21 cellular contexts compared by ENCODE assay signal in genomic region chr3:111506435-111506834, GRCh38. TPM values are rescaled to one million over a fixed set of nuclear protein-coding genes. Genes with fewer than 3 reads are reported as not detected.
A peak's percentile ranks its signal among the peaks of the same experiment; 100 is the strongest.
DNase-seq lines count a peak whose midpoint lies in the region; ATAC-seq, FAIRE-seq and TF ChIP-seq lines count a peak whose summit lies in the region.
"Had no signal": no experiment of that assay in that cellular context is flagged by ENCODE, and none has a peak within 500 bp of the region (broad histone marks: within the 10 kb centered on the region; RNA-seq: fewer than 3 reads in every experiment).

No MANE protein-coding gene starts in this region.

- H3K9me3 ChIP-seq in vagina = no peaks in the 10 kb centered on the region
- H3K9me3 ChIP-seq: sigmoid colon, thoracic aorta had no signal

- no peak overlapping the region for H3K4me3 Mint-ChIP-seq in activated T-helper 1 cell treated with anti-CD3 and anti-CD28 coated beads, Interleukin-12 subunit alpha, Interleukin-12 subunit beta, Interleukin-2, Interleukin-4 antibody, amounts not matched to agents 30 ng/mL and 10 ng/mL and 1 ng/mL, durations not matched to agents 14 hours and 24 hours and 36 hours
- no peak overlapping the region for H3K4me3 Mint-ChIP-seq in natural killer cell
- H3K4me3 Mint-ChIP-seq: CD4-positive, CD25-positive, alpha-beta regulatory T cell had no signal

- intact Hi-C loops in vagina (cut with DNase I) = no loop called here
- intact Hi-C loops in activated T-helper 1 cell treated with anti-CD3 and anti-CD28 coated beads, Interleukin-12 subunit alpha, Interleukin-12 subunit beta, Interleukin-2, Interleukin-4 antibody, amounts not matched to agents 30 ng/mL and 10 ng/mL and 1 ng/mL, durations not matched to agents 14 hours and 24 hours and 36 hours (cut with micrococcal nuclease) = no loop called here
- intact Hi-C loops in natural killer cell (cut with micrococcal nuclease) = no loop called here

- peaks cover under 1% of the 10 kb centered on the region for H3K27me3 Mint-ChIP-seq in activated T-helper 1 cell treated with anti-CD3 and anti-CD28 coated beads, Interleukin-12 subunit alpha, Interleukin-12 subunit beta, Interleukin-2, Interleukin-4 antibody, amounts not matched to agents 30 ng/mL and 10 ng/mL and 1 ng/mL, durations not matched to agents 14 hours and 24 hours and 36 hours (ENCODE audit: insufficient read depth)
- H3K27me3 Mint-ChIP-seq in natural killer cell (ENCODE audit: low read depth in 2 of 2) = no peaks in the 10 kb centered on the region
- H3K27me3 Mint-ChIP-seq: CD4-positive, CD25-positive, alpha-beta regulatory T cell had no signal

- FAIRE-seq in GM12892 (lab: Jason Lieb, UNC) = peak; percentile 40
- FAIRE-seq: A204.1 had no signal

- no peaks in the 10 kb centered on the region for H3K9me3 Mint-ChIP-seq in activated T-helper 1 cell treated with anti-CD3 and anti-CD28 coated beads, Interleukin-12 subunit alpha, Interleukin-12 subunit beta, Interleukin-2, Interleukin-4 antibody, amounts not matched to agents 30 ng/mL and 10 ng/mL and 1 ng/mL, durations not matched to agents 14 hours and 24 hours and 36 hours
- H3K9me3 Mint-ChIP-seq in natural killer cell = no peaks in the 10 kb centered on the region

- no peaks in the 10 kb centered on the region for H3K4me1 ChIP-seq in vagina
- H3K4me1 ChIP-seq: sigmoid colon had no signal

- H3K36me3 Mint-ChIP-seq in activated T-helper 1 cell treated with anti-CD3 and anti-CD28 coated beads, Interleukin-12 subunit alpha, Interleukin-12 subunit beta, Interleukin-2, Interleukin-4 antibody, amounts not matched to agents 30 ng/mL and 10 ng/mL and 1 ng/mL, durations not matched to agents 14 hours and 24 hours and 36 hours (ENCODE audit: low read depth) = no peaks in the 10 kb centered on the region
- no peaks in the 10 kb centered on the region for H3K36me3 Mint-ChIP-seq in natural killer cell
- H3K36me3 Mint-ChIP-seq: CD4-positive, CD25-positive, alpha-beta regulatory T cell had no signal

- H3K27ac Mint-ChIP-seq in activated T-helper 1 cell treated with anti-CD3 and anti-CD28 coated beads, Interleukin-12 subunit alpha, Interleukin-12 subunit beta, Interleukin-2, Interleukin-4 antibody, amounts not matched to agents 30 ng/mL and 10 ng/mL and 1 ng/mL, durations not matched to agents 14 hours and 24 hours and 36 hours = no peak overlapping the region
- no peak overlapping the region for H3K27ac Mint-ChIP-seq in natural killer cell
- H3K27ac Mint-ChIP-seq: CD4-positive, CD25-positive, alpha-beta regulatory T cell had no signal

- no peaks in the 10 kb centered on the region for H3K36me3 ChIP-seq in vagina
- H3K36me3 ChIP-seq: sigmoid colon, thoracic aorta had no signal

- no peak overlapping the region for H3K4me3 ChIP-seq in vagina
- H3K4me3 ChIP-seq: sigmoid colon, thoracic aorta had no signal

- H3K4me1 Mint-ChIP-seq in activated T-helper 1 cell treated with anti-CD3 and anti-CD28 coated beads, Interleukin-12 subunit alpha, Interleukin-12 subunit beta, Interleukin-2, Interleukin-4 antibody, amounts not matched to agents 30 ng/mL and 10 ng/mL and 1 ng/mL, durations not matched to agents 14 hours and 24 hours and 36 hours (ENCODE audit: low read depth) = no peaks in the 10 kb centered on the region
- no peaks in the 10 kb centered on the region for H3K4me1 Mint-ChIP-seq in natural killer cell

- no peaks in the 10 kb centered on the region for H3K27me3 ChIP-seq in vagina
- H3K27me3 ChIP-seq: sigmoid colon had no signal

- ATAC-seq in GM19328 (IDR thresholded peaks at IDR 0.05; ENCODE audit: unreplicated experiment) = peak; percentile 47
- ATAC-seq in HG02610 (IDR thresholded peaks at IDR 0.05; ENCODE audit: unreplicated experiment) = peak; percentile 78
- peak; percentile 72 for ATAC-seq in HG03175 (IDR thresholded peaks at IDR 0.05; ENCODE audit: unreplicated experiment)
- no peak for ATAC-seq in natural killer cell

- DNase-seq in GM12892 (ENCODE audit: insufficient read length) (no peak), vagina (ENCODE audit: extremely low spot score in 2 of 2) (no peak), natural killer cell (no peak)
- DNase-seq in activated effector memory CD4-positive, alpha-beta T cell treated with anti-CD3 and anti-CD28 coated beads, Interleukin-2, amount 50 U/mL, for 16 hours = no peak
- no peak for DNase-seq in activated T-helper 1 cell treated with anti-CD3 and anti-CD28 coated beads, Interleukin-12 subunit alpha, Interleukin-12 subunit beta, Interleukin-2, Interleukin-4 antibody, amounts not matched to agents 30 ng/mL and 10 ng/mL and 1 ng/mL, durations not matched to agents 14 hours and 24 hours and 36 hours (ENCODE audit: low spot score)
- DNase-seq: activated CD4-positive, alpha-beta T cell treated with anti-CD3 and anti-CD28 coated beads for 1 hour; CD4-positive, CD25-positive, alpha-beta regulatory T cell; EL; KBM-7; NCI-H1417; NCI-H226; SHP77 treated with DMSO at 0.1 percent for 48 hours; sigmoid colon; stimulated activated CD4-positive, alpha-beta T cell treated with anti-CD3 and anti-CD28 coated beads, Interleukin-2, amount 100 ng/mL, for 48 hours had no signal

- TF ChIP-seq CTCF in vagina (IDR thresholded peaks at IDR 0.05) = no peak
- TF ChIP-seq CTCF in natural killer cell (IDR thresholded peaks at IDR 0.05) = no peak

- H3K27ac ChIP-seq in vagina = no peak overlapping the region
- H3K27ac ChIP-seq: sigmoid colon, thoracic aorta had no signal

- no peak for TF ChIP-seq POLR2A in GM12892 (IDR thresholded peaks at IDR 0.05; ENCODE audit: low read depth, low read length)
- TF ChIP-seq POLR2A in vagina (IDR thresholded peaks at IDR 0.05) = no peak

RNA-seq across cellular contexts. Expression of gene CD96, which starts 35.6 kb away (rescaled TPM):
- 3.0 TPM for polyA plus RNA-seq in GM12892 (2012; ENCODE audit: missing spikeins)
- total RNA-seq in vagina (13.5 TPM), natural killer cell (100 to 1,000 TPM; 146 to 191 (median 166) TPM)
- 79.1 and 79.7 TPM in 2 replicates for total RNA-seq in activated T-helper 1 cell treated with anti-CD3 and anti-CD28 coated beads, Interleukin-12 subunit alpha, Interleukin-12 subunit beta, Interleukin-2, Interleukin-4 antibody, amounts not matched to agents 30 ng/mL and 10 ng/mL and 1 ng/mL, durations not matched to agents 14 hours and 24 hours and 36 hours
- total RNA-seq: fibroblast of villous mesenchyme, osteoblast had no signal

Comparison
In these comparisons a context has a peak if more than half of its experiments do, and no peak if none do; other contexts are left out.
1. ATAC-seq: peak in GM19328 (single experiment), HG02610 (single experiment) and HG03175 (single experiment); none in natural killer cell (0 of 3).